Comparison of ENCODE assay signal across 8 cellular contexts in the genomic region with DNA sequence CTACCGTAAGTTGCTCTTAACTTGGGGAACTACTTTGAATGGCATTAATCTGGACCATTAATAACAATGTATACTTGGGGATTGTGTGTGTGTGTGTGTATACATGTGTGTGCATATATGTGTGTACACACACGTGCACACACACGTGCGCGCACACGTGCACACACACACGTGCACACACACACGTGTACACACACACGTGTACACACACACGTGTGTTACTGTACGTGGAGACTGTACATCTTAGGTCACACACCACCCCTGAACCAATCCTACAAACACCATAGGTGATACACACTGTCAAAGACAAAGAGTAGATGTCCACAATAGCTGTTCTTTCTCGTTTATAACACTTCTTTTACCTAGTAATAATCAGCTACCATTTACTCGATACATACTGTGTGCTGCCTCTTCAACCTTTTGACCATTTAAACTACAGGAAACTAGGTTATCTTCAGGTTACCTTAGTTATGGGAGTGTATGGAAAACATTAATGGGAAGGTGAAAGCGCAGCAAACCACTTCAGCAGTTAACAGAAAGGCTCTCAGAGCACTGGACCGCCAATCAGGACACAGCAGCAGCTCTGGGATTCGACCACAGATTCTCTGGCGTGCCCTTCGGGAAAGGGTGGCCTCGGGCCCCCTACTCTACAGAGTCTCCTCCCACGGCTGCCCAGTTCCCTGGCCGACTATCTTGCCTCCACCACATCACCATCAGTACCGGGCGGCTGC. TPM values are rescaled to one million over a fixed set of nuclear protein-coding genes. Genes with fewer than 3 reads are reported as not detected.
A peak's percentile ranks its signal among the peaks of the same experiment; 100 is the strongest.
DNase-seq lines count a peak whose midpoint lies in the region; ATAC-seq and TF ChIP-seq lines count a peak whose summit lies in the region.

No MANE protein-coding gene starts in this region.

- peaks cover 15% of the 10 kb centered on the region for H3K4me1 ChIP-seq in mucosa of stomach (ENCODE audit: control insufficient read depth, insufficient read depth, low read length)

- H3K9ac ChIP-seq in mucosa of stomach (ENCODE audit: low read length): peak overlapping the region; percentile 85

- H3K27ac Mint-ChIP-seq in central memory CD8-positive, alpha-beta T cell (ENCODE audit: low read depth): peak overlapping the region; percentile 99

- TF ChIP-seq CTCF in GM12864 (IDR thresholded peaks at IDR 0.05; ENCODE audit: low read depth, low read length, missing control alignments): no peak

- peaks cover 35% of the 10 kb centered on the region for H3K4me1 Mint-ChIP-seq in central memory CD8-positive, alpha-beta T cell

- H3K9me3 ChIP-seq in mucosa of stomach (ENCODE audit: control insufficient read depth, low read length): no peaks in the 10 kb centered on the region

- H3K36me3 Mint-ChIP-seq in central memory CD8-positive, alpha-beta T cell (ENCODE audit: insufficient read depth): peaks cover 42% of the 10 kb centered on the region

- H3K36me3 ChIP-seq in mucosa of stomach (ENCODE audit: control insufficient read depth, insufficient read depth, low read length): no peaks in the 10 kb centered on the region

- H3K27me3 ChIP-seq in mucosa of stomach (ENCODE audit: control insufficient read depth, insufficient read depth, low read length): no peaks in the 10 kb centered on the region

- no peaks in the 10 kb centered on the region for H3K27me3 Mint-ChIP-seq in central memory CD8-positive, alpha-beta T cell

- peak overlapping the region; percentile 97 for H3K4me3 Mint-ChIP-seq in central memory CD8-positive, alpha-beta T cell

- DNase-seq in GM12864 (ENCODE audit: low read depth) (no peak), NCI-H128 (lab: John Stamatoyannopoulos, UW; ENCODE audit: unreplicated experiment) (peak; percentile 9), cerebellum (ENCODE audit: low spot score) (no peak), KBM-7 (no peak)
- DNase-seq in central memory CD8-positive, alpha-beta T cell (ENCODE audit: low spot score in 2 of 2): no peak

- H3K4me3 ChIP-seq in GM12864 (ENCODE audit: low read depth, low read length) (peak overlapping the region; percentile 84), mucosa of stomach (ENCODE audit: low read length) (peak overlapping the region; percentile 57)

- ATAC-seq in central memory CD8-positive, alpha-beta T cell (replicated peaks; ENCODE audit: extremely low read depth, poor library complexity, severe bottlenecking): no peak
- no peak for ATAC-seq in GM21447 (IDR thresholded peaks at IDR 0.05; ENCODE audit: unreplicated experiment)
- no peak for ATAC-seq in HG02763 (IDR thresholded peaks at IDR 0.05; ENCODE audit: unreplicated experiment)

- H3K9me3 Mint-ChIP-seq in central memory CD8-positive, alpha-beta T cell: no peaks in the 10 kb centered on the region

- in situ Hi-C loops in KBM-7 (cut with MboI; ENCODE audit: low pct_unique_long_range_greater_than_20kb, low sequenced_read_pairs): no loop called here

RNA-seq across cellular contexts. Expression of a gene that starts 0.9 kb away (rescaled TPM):
- 41.7 TPM for total RNA-seq in cerebellum
